19 cellular contexts compared by ENCODE assay signal in genomic region chr2:233706720-233707119, GRCh38. TPM values are rescaled to one million over a fixed set of nuclear protein-coding genes. Genes with fewer than 3 reads are reported as not detected.
A peak's percentile ranks its signal among the peaks of the same experiment; 100 is the strongest.
DNase-seq lines count a peak whose midpoint lies in the region; ATAC-seq and TF ChIP-seq lines count a peak whose summit lies in the region.
"Had no signal": no experiment of that assay in that cellular context is flagged by ENCODE, and none has a peak within 500 bp of the region (broad histone marks: within the 10 kb centered on the region; RNA-seq: fewer than 3 reads in every experiment).

No MANE protein-coding gene starts in this region.

- H3K27me3 ChIP-seq in stomach: no peaks in the 10 kb centered on the region
- H3K27me3 ChIP-seq: tibial nerve had no signal

- no peak for TF ChIP-seq POLR2A in stomach (IDR thresholded peaks at IDR 0.05)

- TF ChIP-seq CTCF in HFFc6 (IDR thresholded peaks at IDR 0.05): no peak
- no peak for TF ChIP-seq CTCF in foreskin fibroblast (IDR thresholded peaks at IDR 0.05; ENCODE audit: low read depth, low read length)
- no peak for TF ChIP-seq CTCF in stomach (IDR thresholded peaks at IDR 0.05)
- TF ChIP-seq CTCF in endothelial cell (IDR thresholded peaks at IDR 0.05; ENCODE audit: unreplicated experiment): no peak
- no peak for TF ChIP-seq CTCF in mesothelial cell of epicardium (IDR thresholded peaks at IDR 0.05; ENCODE audit: unreplicated experiment)

- no peak overlapping the region for H3K27ac Mint-ChIP-seq in HFFc6
- H3K27ac Mint-ChIP-seq in endothelial cell (ENCODE audit: unreplicated experiment): no peak overlapping the region
- no peak overlapping the region for H3K27ac Mint-ChIP-seq in mesothelial cell of epicardium
- H3K27ac Mint-ChIP-seq: brain, natural killer cell had no signal

- H3K27ac ChIP-seq in stomach: peak overlapping the region; percentile 45 to 74 (median 71)
- H3K27ac ChIP-seq: heart left ventricle, tibial nerve had no signal

- ATAC-seq in HG03469 (IDR thresholded peaks at IDR 0.05; ENCODE audit: unreplicated experiment): no peak
- ATAC-seq: heart left ventricle, left ventricle myocardium superior, natural killer cell had no signal

- H3K36me3 Mint-ChIP-seq in HFFc6 (ENCODE audit: low read depth) (no peaks in the 10 kb centered on the region), endothelial cell (ENCODE audit: low read depth, unreplicated experiment) (no peaks in the 10 kb centered on the region), mesothelial cell of epicardium (no peaks in the 10 kb centered on the region)
- H3K36me3 Mint-ChIP-seq: brain had no signal

- H3K9me3 Mint-ChIP-seq in HFFc6 (no peaks in the 10 kb centered on the region), endothelial cell (ENCODE audit: unreplicated experiment) (no peaks in the 10 kb centered on the region), mesothelial cell of epicardium (peaks cover 24% of the 10 kb centered on the region)
- H3K9me3 Mint-ChIP-seq: natural killer cell had no signal

- H3K27me3 Mint-ChIP-seq in HFFc6 (ENCODE audit: insufficient read depth) (peaks cover 4% of the 10 kb centered on the region; the same call in 1 of the 2 replicates), endothelial cell (ENCODE audit: unreplicated experiment) (no peaks in the 10 kb centered on the region), mesothelial cell of epicardium (ENCODE audit: low read depth) (peaks cover 13% of the 10 kb centered on the region)

- H3K9me3 ChIP-seq in stomach: no peaks in the 10 kb centered on the region

- H3K4me1 Mint-ChIP-seq in HFFc6 (ENCODE audit: low read depth) (peaks cover 15% of the 10 kb centered on the region), endothelial cell (ENCODE audit: unreplicated experiment) (peaks cover 4% of the 10 kb centered on the region), mesothelial cell of epicardium (peaks cover 4% of the 10 kb centered on the region)
- H3K4me1 Mint-ChIP-seq: brain, natural killer cell had no signal

- DNase-seq in HFFc6: peak; percentile 48
- DNase-seq in astrocyte of the hippocampus (ENCODE audit: low read depth, low spot score): peak; percentile 71
- DNase-seq in foreskin fibroblast: peak; percentile 12 to 23
- DNase-seq in stomach: no peak
- DNase-seq in endothelial cell (ENCODE audit: low spot score): no peak
- DNase-seq in mesothelial cell of epicardium (ENCODE audit: low spot score in 2 of 2, unreplicated experiment in 2 of 2): no peak
- no peak for DNase-seq in DMS114 treated with DMSO at 0.1 percent for 48 hours (lab: John Stamatoyannopoulos, UW; ENCODE audit: unreplicated experiment)
- DNase-seq: effector CD8-positive, alpha-beta T cell; GDM1; heart left ventricle; left ventricle myocardium superior; natural killer cell; NCI-H1048; NCI-H2107; retina; stimulated activated CD4-positive, alpha-beta T cell treated with anti-CD3 and anti-CD28 coated beads, Interleukin-2, amount 100 ng/mL, for 24 hours had no signal

- no peak for TF ChIP-seq EP300 in stomach (IDR thresholded peaks at IDR 0.05)

- 9 to 100% (median 44%) methylated on average over 1 of the region's 1 CpG for WGBS in stomach, 5 donors

- H3K4me1 ChIP-seq in stomach: peaks cover 6 to 37% (median 11%) of the 10 kb centered on the region in 4 donors
- H3K4me1 ChIP-seq: heart left ventricle, tibial nerve had no signal

- no peaks in the 10 kb centered on the region for H3K36me3 ChIP-seq in stomach
- H3K36me3 ChIP-seq: heart left ventricle, tibial nerve had no signal

- intact Hi-C loops in stomach (cut with DNase I; ENCODE audit: low total_unique reads): no loop called here

- H3K4me3 Mint-ChIP-seq in HFFc6 (no peak overlapping the region), endothelial cell (ENCODE audit: unreplicated experiment) (no peak overlapping the region), mesothelial cell of epicardium (no peak overlapping the region)
- H3K4me3 Mint-ChIP-seq: brain, natural killer cell had no signal

- H3K4me3 ChIP-seq in foreskin fibroblast (ENCODE audit: low read depth in 1 of 2, low read length in 2 of 2): no peak overlapping the region
- no peak overlapping the region for H3K4me3 ChIP-seq in stomach
- H3K4me3 ChIP-seq: heart left ventricle, tibial nerve had no signal

RNA-seq across cellular contexts. Expression of gene UGT1A5, which starts 6.0 kb away (rescaled TPM):
- not detected for total RNA-seq in HFFc6 (2021; fragmentation: NEBNext Ultra II Directional; extraction: Animal tissue kit (Norgen Biotek cat#: 25700))
- 10 to 100 TPM in 1 of 5 donors, 1 to 10 TPM in 1, under 1 TPM in 1, not detected in 2; 0.37 to 13.0 (median 1.7) TPM for total RNA-seq in stomach
- not detected for polyA plus RNA-seq in stomach
- total RNA-seq in endothelial cell (ENCODE audit: unreplicated experiment): not detected
- total RNA-seq in mesothelial cell of epicardium: not detected in 3 replicates
- total RNA-seq: heart left ventricle, left ventricle myocardium superior, natural killer cell, tibial nerve had no signal
- polyA plus RNA-seq: heart left ventricle had no signal

RNA-seq across cellular contexts. Expression of gene UGT1A4, which starts 11.8 kb away (rescaled TPM):
- total RNA-seq in HFFc6 (2021; fragmentation: NEBNext Ultra II Directional; extraction: Animal tissue kit (Norgen Biotek cat#: 25700)): not detected
- total RNA-seq in stomach (1 to 10 TPM in 3 of 5 donors, under 1 TPM in 1, not detected in 1; 0.73 to 7.2 (median 3.9) TPM), endothelial cell (ENCODE audit: unreplicated experiment) (not detected), mesothelial cell of epicardium (not detected in 3 replicates)
- polyA plus RNA-seq in stomach: under 1 TPM in 1 of 3 donors, not detected in 2; 0.38 TPM
- total RNA-seq: heart left ventricle, left ventricle myocardium superior, natural killer cell, tibial nerve had no signal
- polyA plus RNA-seq: heart left ventricle had no signal

RNA-seq across cellular contexts. Expression of gene UGT1A6, which starts 14.0 kb away (rescaled TPM):
- total RNA-seq in HFFc6 (2021; fragmentation: NEBNext Ultra II Directional; extraction: Animal tissue kit (Norgen Biotek cat#: 25700)): not detected
- total RNA-seq in stomach (100 to 1,000 TPM in 1 of 5 donors, 10 to 100 TPM in 4; 22.9 to 184 (median 30.6) TPM), endothelial cell (ENCODE audit: unreplicated experiment) (not detected), mesothelial cell of epicardium (not detected in 3 replicates)
- 10 to 100 TPM in 1 of 3 donors, 1 to 10 TPM in 2; 3.5 to 12.8 (median 6.5) TPM for polyA plus RNA-seq in stomach
- total RNA-seq: heart left ventricle, left ventricle myocardium superior, natural killer cell had no signal
- polyA plus RNA-seq: heart left ventricle had no signal

RNA-seq across cellular contexts. Expression of gene UGT1A3, which starts 22.1 kb away (rescaled TPM):
- not detected for total RNA-seq in HFFc6 (2021; fragmentation: NEBNext Ultra II Directional; extraction: Animal tissue kit (Norgen Biotek cat#: 25700))
- 10 to 100 TPM in 1 of 5 donors, 1 to 10 TPM in 3, not detected in 1; 1.3 to 10.7 (median 7.8) TPM for total RNA-seq in stomach
- polyA plus RNA-seq in stomach: not detected
- total RNA-seq in endothelial cell (ENCODE audit: unreplicated experiment): not detected
- not detected in 3 replicates for total RNA-seq in mesothelial cell of epicardium
- total RNA-seq: heart left ventricle, left ventricle myocardium superior, natural killer cell, tibial nerve had no signal
- polyA plus RNA-seq: heart left ventricle had no signal

RNA-seq across cellular contexts. Expression of gene UGT1A7, which starts 25.0 kb away (rescaled TPM):
- not detected for total RNA-seq in HFFc6 (2021; fragmentation: NEBNext Ultra II Directional; extraction: Animal tissue kit (Norgen Biotek cat#: 25700))
- total RNA-seq in stomach (10 to 100 TPM in 1 of 5 donors, 1 to 10 TPM in 2, under 1 TPM in 1, not detected in 1; 0.45 to 37.1 (median 3.6) TPM), endothelial cell (ENCODE audit: unreplicated experiment) (not detected), mesothelial cell of epicardium (not detected in 3 replicates)
- 10 to 100 TPM in 1 of 3 donors, 1 to 10 TPM in 1, not detected in 1; 3.4 to 34.0 TPM for polyA plus RNA-seq in stomach
- total RNA-seq: heart left ventricle, left ventricle myocardium superior, natural killer cell, tibial nerve had no signal
- polyA plus RNA-seq: heart left ventricle had no signal

Comparison
In these comparisons a context has a peak if more than half of its experiments do, and no peak if none do; other contexts are left out.
1. DNase-seq: peak in HFFc6 (single experiment), astrocyte of the hippocampus (single experiment) and foreskin fibroblast (2 of 2); none in stomach (single experiment), endothelial cell (single experiment), mesothelial cell of epicardium (0 of 2) and DMS114 treated with DMSO at 0.1 percent for 48 hours (single experiment).
2. RNA of gene UGT1A6, which starts 14.0 kb away (total RNA-seq): 22.9 to 184 TPM in stomach; not detected in HFFc6, not detected in endothelial cell (single experiment) and not detected in mesothelial cell of epicardium; every median in the first group is over 10 times any median in the second.